8 cellular contexts compared by ENCODE assay signal in genomic region chr3:197305854-197306253, GRCh38. TPM values are rescaled to one million over a fixed set of nuclear protein-coding genes. Genes with fewer than 3 reads are reported as not detected.
DNase-seq lines count a peak whose midpoint lies in the region; ATAC-seq and TF ChIP-seq lines count a peak whose summit lies in the region.

No MANE protein-coding gene starts in this region.

- peaks cover 16% of the 10 kb centered on the region for H3K4me1 ChIP-seq in DND-41 (ENCODE audit: insufficient read depth, low read length)

- TF ChIP-seq CTCF in DND-41 (IDR thresholded peaks at IDR 0.05; ENCODE audit: borderline replicate concordance, extremely low read depth, low read length, poor library complexity, severe bottlenecking) (no peak), dorsolateral prefrontal cortex (IDR thresholded peaks at IDR 0.05 in 54 of 56, conservative IDR thresholded peaks at IDR 0.05 in 2 of 56; ENCODE audit: low read depth in 1 of 56, partially characterized antibody in 56 of 56) (no peak)

- H3K9me3 ChIP-seq in DND-41 (ENCODE audit: insufficient read depth, low read length, severe bottlenecking) = no peaks in the 10 kb centered on the region

- no peaks in the 10 kb centered on the region for H3K27me3 ChIP-seq in DND-41 (ENCODE audit: insufficient read depth, low read length, poor library complexity)
- no peaks in the 10 kb centered on the region for H3K27me3 ChIP-seq in dorsolateral prefrontal cortex

- ATAC-seq in DND-41 (ENCODE audit: insufficient read depth, low read depth) (peak; percentile 90), GM19438 (IDR thresholded peaks at IDR 0.05; ENCODE audit: low read depth, unreplicated experiment) (peak; percentile 83), HG03354 (IDR thresholded peaks at IDR 0.05; ENCODE audit: poor library complexity, severe bottlenecking, unreplicated experiment) (peak; percentile 98), HG02970 (IDR thresholded peaks at IDR 0.05; ENCODE audit: low FRiP score, unreplicated experiment) (no peak)

- no peak overlapping the region for H3K9ac ChIP-seq in DND-41 (ENCODE audit: low read depth, low read length)

- no peaks in the 10 kb centered on the region for H3K79me2 ChIP-seq in DND-41 (ENCODE audit: insufficient read depth, low read length)

- no peak overlapping the region for H3K4me2 ChIP-seq in DND-41 (ENCODE audit: insufficient read depth, low read length)

- H3K27ac ChIP-seq in DND-41 (ENCODE audit: low read length) (no peak overlapping the region), dorsolateral prefrontal cortex (peak overlapping the region in 32 of 59 donors; percentile 6 to 99 (median 90))

- no peak overlapping the region for H3K4me3 ChIP-seq in DND-41 (ENCODE audit: low read depth in 1 of 2, low read length in 2 of 2)
- H3K4me3 ChIP-seq in dorsolateral prefrontal cortex = no peak overlapping the region

- no peak overlapping the region for H2AFZ ChIP-seq in DND-41 (ENCODE audit: low read depth, low read length)

- DNase-seq in DND-41 = peak; percentile 28
- no peak for DNase-seq in dorsolateral prefrontal cortex
- DNase-seq in activated gamma-delta T cell treated with Interleukin-2 at 50 U/mL for 16 hours = no peak
- no peak for DNase-seq in NCI-H1092 treated with DMSO at 0.1 percent for 48 hours (lab: John Stamatoyannopoulos, UW)
- DNase-seq in NCI-H446 treated with DMSO at 0.1 percent for 48 hours (lab: John Stamatoyannopoulos, UW) = no peak

- H4K20me1 ChIP-seq in DND-41 (ENCODE audit: insufficient read depth, low read length) = no peaks in the 10 kb centered on the region

- no peaks in the 10 kb centered on the region for H3K36me3 ChIP-seq in DND-41 (ENCODE audit: insufficient read depth, low read length)

- intact Hi-C loops in dorsolateral prefrontal cortex (cut with DNase I) = no loop called here

RNA-seq across cellular contexts. Expression of gene DLG1, which starts 7.4 kb away (rescaled TPM):
- 100 to 1,000 TPM; 124 to 310 (median 169) TPM for total RNA-seq in dorsolateral prefrontal cortex
